1 cellular context compared by ENCODE assay signal in genomic region chr9:136681029-136681428, GRCh38.
TF ChIP-seq lines count a peak whose summit lies in the region.

No MANE protein-coding gene starts in this region.

TF ChIP-seq in HepG2, 621 proteins besides CTCF, POLR2A, EP300 and RAD21:
- TF ChIP-seq ZSCAN31 (CRISPR knock-in tag; IDR thresholded peaks at IDR 0.05; ENCODE audit: low read depth) = no peak
- TF ChIP-seq ZNF678 (CRISPR knock-in tag; IDR thresholded peaks at IDR 0.05) = no peak
- peak; percentile 21; the same call in 1 of the 2 replicates for TF ChIP-seq ZNF687 (CRISPR knock-in tag; IDR thresholded peaks at IDR 0.05)
- TF ChIP-seq ZBTB33 (CRISPR knock-in tag; IDR thresholded peaks at IDR 0.05) = peak; percentile 40; the same call in 1 of the 2 replicates
- no peak for TF ChIP-seq ZFP41 (CRISPR knock-in tag; IDR thresholded peaks at IDR 0.05; ENCODE audit: borderline replicate concordance)
- TF ChIP-seq ZNF629 (CRISPR knock-in tag; conservative IDR thresholded peaks at IDR 0.05) = peak; percentile 43; the same call in 1 of the 2 replicates
- TF ChIP-seq ELF3 (CRISPR knock-in tag; IDR thresholded peaks at IDR 0.05) = no peak
- no peak for TF ChIP-seq NCOA5 (CRISPR knock-in tag; IDR thresholded peaks at IDR 0.05)
